ENCODE assay signal across 23 cellular contexts in the genomic region with DNA sequence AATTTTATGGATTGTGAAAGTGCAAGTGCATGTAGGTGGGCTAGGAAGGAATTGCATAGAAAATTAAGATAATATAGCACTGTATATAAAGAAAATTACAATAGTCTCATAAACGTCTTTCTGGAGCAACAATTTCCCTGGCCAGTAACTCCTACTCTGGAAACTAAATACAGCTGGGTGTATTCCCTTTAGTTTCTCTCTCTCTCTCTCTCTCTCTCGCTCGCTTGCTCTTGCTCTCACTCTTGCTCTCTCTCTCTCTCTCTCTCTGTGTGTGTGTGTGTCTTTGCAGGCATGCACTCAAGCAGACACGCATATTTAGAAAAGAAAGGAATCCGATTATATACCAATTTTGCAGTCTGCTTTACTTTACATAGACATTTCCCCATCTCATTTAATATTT. TPM values are rescaled to one million over a fixed set of nuclear protein-coding genes. Genes with fewer than 3 reads are reported as not detected.
DNase-seq lines count a peak whose midpoint lies in the region; ATAC-seq, FAIRE-seq and TF ChIP-seq lines count a peak whose summit lies in the region.
"Had no signal": no experiment of that assay in that cellular context is flagged by ENCODE, and none has a peak within 500 bp of the region (broad histone marks: within the 10 kb centered on the region; RNA-seq: fewer than 3 reads in every experiment).

No MANE protein-coding gene starts in this region.

- no peaks in the 10 kb centered on the region for H3K9me3 ChIP-seq in CD4-positive, alpha-beta T cell (ENCODE audit: control insufficient read depth, low read length)
- no peaks in the 10 kb centered on the region for H3K9me3 ChIP-seq in astrocyte (ENCODE audit: insufficient read depth, low read depth, low read length)
- H3K9me3 ChIP-seq: Peyer's patch, SJSA1 had no signal

- H3K36me3 ChIP-seq in astrocyte (ENCODE audit: insufficient read depth, low read length): peaks cover 18% of the 10 kb centered on the region

- intact Hi-C loops in CD4-positive, alpha-beta T cell (cut with DNase I, micrococcal nuclease): no loop called here
- intact Hi-C loops in sciatic nerve (cut with DNase I): no loop called here

- H3K4me1 ChIP-seq in astrocyte (ENCODE audit: insufficient read depth, low read length): peaks cover 22% of the 10 kb centered on the region

- H3K9ac ChIP-seq in astrocyte (ENCODE audit: low read length): no peak overlapping the region

- TF ChIP-seq CTCF in CD4-positive, alpha-beta T cell (IDR thresholded peaks at IDR 0.05): no peak
- no peak for TF ChIP-seq CTCF in astrocyte (IDR thresholded peaks at IDR 0.05; ENCODE audit: insufficient read depth, low read depth, low read length)

- no peak overlapping the region for H3K4me3 Mint-ChIP-seq in CD4-positive, alpha-beta T cell
- H3K4me3 Mint-ChIP-seq in astrocyte (ENCODE audit: unreplicated experiment): peak overlapping the region; percentile 67
- H3K4me3 Mint-ChIP-seq: B cell, HFFc6 had no signal

- H3K27ac Mint-ChIP-seq in CD4-positive, alpha-beta T cell: peak overlapping the region; percentile 14
- peak overlapping the region; percentile 49 for H3K27ac Mint-ChIP-seq in astrocyte (ENCODE audit: unreplicated experiment)
- H3K27ac Mint-ChIP-seq: B cell, HFFc6 had no signal

- H3K4me2 ChIP-seq in astrocyte (ENCODE audit: low read length): no peak overlapping the region

- H3K27me3 ChIP-seq in CD4-positive, alpha-beta T cell (ENCODE audit: control insufficient read depth, insufficient read depth, low read length): no peaks in the 10 kb centered on the region
- no peaks in the 10 kb centered on the region for H3K27me3 ChIP-seq in astrocyte (ENCODE audit: insufficient read depth, low read length)
- H3K27me3 ChIP-seq: Peyer's patch, SJSA1 had no signal

- H2AFZ ChIP-seq in astrocyte (ENCODE audit: low read depth, low read length): no peak overlapping the region

- no peaks in the 10 kb centered on the region for H3K9me3 Mint-ChIP-seq in CD4-positive, alpha-beta T cell
- H3K9me3 Mint-ChIP-seq in astrocyte (ENCODE audit: unreplicated experiment): no peaks in the 10 kb centered on the region
- H3K9me3 Mint-ChIP-seq: HFFc6 had no signal

- FAIRE-seq in astrocyte (lab: Jason Lieb, UNC): no peak

- CTCF ChIA-PET in CD4-positive, alpha-beta T cell (lab: Charles Lee): interaction anchor here (0.9 kb wide), 1 partner anchor 11 kb away, joined by 3 read pairs; no protein-coding TSS in a partner anchor

- H3K4me3 ChIP-seq in astrocyte (ENCODE audit: insufficient read depth, low read depth, low read length): no peak overlapping the region
- H3K4me3 ChIP-seq: Peyer's patch, SJSA1 had no signal

- no peak for DNase-seq in CD4-positive, alpha-beta T cell
- DNase-seq in astrocyte (ENCODE audit: low read depth): no peak
- DNase-seq in left kidney (ENCODE audit: low read depth, low spot score): peak; percentile 39
- DNase-seq in sciatic nerve (ENCODE audit: low spot score): no peak
- DNase-seq in NCI-H510A (lab: John Stamatoyannopoulos, UW): no peak
- no peak for DNase-seq in anterior cingulate cortex (lab: John Stamatoyannopoulos, UW)
- no peak for DNase-seq in activated CD8-positive, alpha-beta memory T cell treated with anti-CD3 and anti-CD28 coated beads, Interleukin-2, amount 50 U/mL, for 48 hours
- DNase-seq: DMS79; H7; HFFc6; KBM-7; MM.1S; NCI-H1048; NCI-H1417 treated with DMSO at 0.1 percent for 48 hours; NCI-H187 treated with DMSO at 0.1 percent for 48 hours; NCI-H2107; NCI-H510A treated with DMSO at 0.1 percent for 48 hours; NCI-H748 treated with DMSO at 0.1 percent for 48 hours; NK-92 treated with Interleukin-12 subunit alpha and Interleukin-12 subunit beta, amount 100 ng/mL, for 24 hours; Peyer's patch had no signal

- POLR2A ChIA-PET in CD4-positive, alpha-beta T cell (lab: Charles Lee): no interaction called here

- H3K79me2 ChIP-seq in astrocyte (ENCODE audit: insufficient read depth, low read length): peaks cover 5% of the 10 kb centered on the region

- peaks cover 2% of the 10 kb centered on the region for H3K4me1 Mint-ChIP-seq in CD4-positive, alpha-beta T cell (ENCODE audit: low read depth)
- peaks cover 62% of the 10 kb centered on the region for H3K4me1 Mint-ChIP-seq in astrocyte (ENCODE audit: low read depth, unreplicated experiment)
- H3K4me1 Mint-ChIP-seq: B cell had no signal

- H4K20me1 ChIP-seq in astrocyte (ENCODE audit: insufficient read depth, low read length): peaks cover 20% of the 10 kb centered on the region

- no peak overlapping the region for H3K27ac ChIP-seq in CD4-positive, alpha-beta T cell (ENCODE audit: low read depth, low read length)
- no peak overlapping the region for H3K27ac ChIP-seq in astrocyte (ENCODE audit: low read depth, low read length)
- H3K27ac ChIP-seq: Peyer's patch, SJSA1 had no signal

- ATAC-seq in CD4-positive, alpha-beta T cell (ENCODE audit: poor library complexity): no peak
- ATAC-seq in sciatic nerve (peak; percentile 50), HG03342 (IDR thresholded peaks at IDR 0.05; ENCODE audit: unreplicated experiment) (no peak)

- peaks cover 42% of the 10 kb centered on the region for H3K36me3 Mint-ChIP-seq in CD4-positive, alpha-beta T cell (ENCODE audit: low read depth)
- H3K36me3 Mint-ChIP-seq in astrocyte (ENCODE audit: low read depth, unreplicated experiment): peaks cover 19% of the 10 kb centered on the region

- H3K27me3 Mint-ChIP-seq in CD4-positive, alpha-beta T cell: no peaks in the 10 kb centered on the region
- H3K27me3 Mint-ChIP-seq in astrocyte (ENCODE audit: low read depth, unreplicated experiment): no peaks in the 10 kb centered on the region

RNA-seq across cellular contexts. Expression of gene S100A10, which starts 14.7 kb away (rescaled TPM):
- 100 to 1,000 TPM; 189 to 204 TPM for total RNA-seq in CD4-positive, alpha-beta T cell
- 1,137 and 1,257 TPM in 2 replicates for total RNA-seq in astrocyte
- 550 TPM for total RNA-seq in sciatic nerve

RNA-seq across cellular contexts. Expression of gene S100A11, which starts 57.9 kb away (rescaled TPM):
- total RNA-seq in CD4-positive, alpha-beta T cell: 10 to 100 TPM; 23.6 to 24.1 TPM
- total RNA-seq in astrocyte (1,415 and 1,482 TPM in 2 replicates), sciatic nerve (231 TPM)
